13 cellular contexts compared by ENCODE assay signal in genomic region chr2:109326306-109326705, GRCh38.
"Had no signal": no experiment of that assay in that cellular context is flagged by ENCODE, and none has a peak within 500 bp of the region (broad histone marks: within the 10 kb centered on the region; RNA-seq: fewer than 3 reads in every experiment).

No MANE protein-coding gene starts in this region.

- H3K9me3 ChIP-seq: colonic mucosa, gastrocnemius medialis, upper lobe of left lung had no signal

- H3K27me3 ChIP-seq: colonic mucosa, gastrocnemius medialis, upper lobe of left lung had no signal

- H3K27ac ChIP-seq: colonic mucosa had no signal

- H3K4me1 ChIP-seq: colonic mucosa had no signal

- ATAC-seq: activated CD8-positive, alpha-beta T cell treated with anti-CD3 and anti-CD28 coated beads for 36 hours; gastrocnemius medialis had no signal

- H3K4me3 ChIP-seq: colonic mucosa, gastrocnemius medialis, upper lobe of left lung had no signal

- H3K36me3 ChIP-seq: colonic mucosa, gastrocnemius medialis, upper lobe of left lung had no signal

- DNase-seq: activated CD4-positive, alpha-beta T cell treated with anti-CD3 and anti-CD28 coated beads, Interleukin-2, amount 10 ng/mL, durations not matched to agents 24 days and 14 days; activated CD8-positive, alpha-beta T cell treated with anti-CD3 and anti-CD28 coated beads for 36 hours; activated naive CD4-positive, alpha-beta T cell treated with Interleukin-2 at 50 U/mL for 16 hours; activated T-cell treated with anti-CD3 and anti-CD28 coated beads, Interleukin-2, amount 50 U/mL, for 1 hour; central memory CD4-positive, alpha-beta T cell; colonic mucosa; erythroblast; gastrocnemius medialis; head of caudate nucleus; retina; stimulated activated CD4-positive, alpha-beta T cell treated with anti-CD3 and anti-CD28 coated beads, Interleukin-2, amount 100 ng/mL, for 24 hours; stimulated activated naive CD4-positive, alpha-beta T cell treated with Interleukin-2 at 50 U/mL for 16 hours; upper lobe of left lung had no signal
